In genomic region chr5:115377468-115378217, GRCh38 we compare ENCODE assay signal across 9 cellular contexts.
A peak's percentile ranks its signal among the peaks of the same experiment; 100 is the strongest.
DNase-seq lines count a peak whose midpoint lies in the region; ATAC-seq and TF ChIP-seq lines count a peak whose summit lies in the region.
"Had no signal": no experiment of that assay in that cellular context is flagged by ENCODE, and none has a peak within 500 bp of the region (broad histone marks: within the 10 kb centered on the region; RNA-seq: fewer than 3 reads in every experiment).

No MANE protein-coding gene starts in this region.

- CTCF ChIA-PET in Calu3 (lab: Charles Lee): interaction anchor here (0.6 to 4.0 kb wide), 7 partner anchors 45 to 210 kb away, joined by 3 to 51 read pairs (median 3); no protein-coding TSS in a partner anchor

- peak; percentile 30 for DNase-seq in Calu3
- DNase-seq in GM20000 (ENCODE audit: low spot score): peak; percentile 41
- peak; percentile 70 for DNase-seq in HS-5 (ENCODE audit: low read depth)
- no peak for DNase-seq in effector memory CD8-positive, alpha-beta T cell
- DNase-seq in psoas muscle: no peak
- no peak for DNase-seq in NCI-H1092 treated with DMSO at 0.1 percent for 48 hours (lab: John Stamatoyannopoulos, UW)
- DNase-seq in stimulated activated CD4-positive, alpha-beta T cell treated with anti-CD3 and anti-CD28 coated beads, Interleukin-4, amount 100 ng/mL, for 1 hour: no peak
- DNase-seq: upper lobe of left lung had no signal

- H3K27me3 ChIP-seq in psoas muscle (ENCODE audit: insufficient read depth in 3 of 3, low read length in 2 of 3): no peaks in the 10 kb centered on the region
- H3K27me3 ChIP-seq: upper lobe of left lung had no signal

- no peaks in the 10 kb centered on the region for H3K36me3 ChIP-seq in psoas muscle (ENCODE audit: insufficient read depth in 1 of 2, low read depth in 1 of 2)
- H3K36me3 ChIP-seq: upper lobe of left lung had no signal

- WGBS in psoas muscle, 3 donors: 30 to 52% (median 36%) methylated on average over 4 of the region's 4 CpGs

- peaks cover 47% of the 10 kb centered on the region for H3K4me1 ChIP-seq in psoas muscle

- TF ChIP-seq CTCF in Calu3 (IDR thresholded peaks at IDR 0.05; ENCODE audit: unreplicated experiment) (no peak), GM20000 (IDR thresholded peaks at IDR 0.05; ENCODE audit: extremely low read depth, missing control alignments) (no peak), psoas muscle (IDR thresholded peaks at IDR 0.05) (peak; percentile 50)

- H3K27me3 Mint-ChIP-seq in Calu3 (ENCODE audit: unreplicated experiment): no peaks in the 10 kb centered on the region
- H3K27me3 Mint-ChIP-seq in effector memory CD8-positive, alpha-beta T cell: no peaks in the 10 kb centered on the region

- TSS peak; percentile 43 for BruUV-seq in Calu3 (replicated peaks; lab: Mats Ljungman, UMichigan)

- H3K9me3 ChIP-seq in psoas muscle: no peaks in the 10 kb centered on the region
- H3K9me3 ChIP-seq: upper lobe of left lung had no signal

- intact Hi-C loops in Calu3 (cut with micrococcal nuclease; ENCODE audit: unreplicated experiment): loop anchor here (1.0 to 2.0 kb wide), 3 partner anchors 89 to 197 kb away; no protein-coding TSS in a partner anchor
- intact Hi-C loops in psoas muscle (cut with DNase I): loop anchor here (2.0 to 10.0 kb wide), 4 partner anchors 47 to 207 kb away; partner anchors contain the start of gene FEM1C (in 1 of the 2)

- no peak overlapping the region for H3K4me3 ChIP-seq in psoas muscle
- H3K4me3 ChIP-seq: upper lobe of left lung had no signal

- H3K4me3 Mint-ChIP-seq in Calu3 (ENCODE audit: low read depth, unreplicated experiment): peak overlapping the region; percentile 41
- H3K4me3 Mint-ChIP-seq in effector memory CD8-positive, alpha-beta T cell: no peak overlapping the region

- peak overlapping the region; percentile 80 for H3K27ac ChIP-seq in psoas muscle
- H3K27ac ChIP-seq: upper lobe of left lung had no signal

- ATAC-seq in effector memory CD8-positive, alpha-beta T cell (replicated peaks): peak; percentile 32
- ATAC-seq in psoas muscle: peak; percentile 41 to 76 (median 59)
- no peak for ATAC-seq in HG03354 (IDR thresholded peaks at IDR 0.05; ENCODE audit: poor library complexity, severe bottlenecking, unreplicated experiment)

- peaks cover 30% of the 10 kb centered on the region for H3K36me3 Mint-ChIP-seq in Calu3 (ENCODE audit: insufficient read depth, unreplicated experiment)
- no peaks in the 10 kb centered on the region for H3K36me3 Mint-ChIP-seq in effector memory CD8-positive, alpha-beta T cell (ENCODE audit: insufficient read depth)

- peak overlapping the region; percentile 95 for H3K27ac Mint-ChIP-seq in Calu3 (ENCODE audit: unreplicated experiment)
- H3K27ac Mint-ChIP-seq in effector memory CD8-positive, alpha-beta T cell: peak overlapping the region in 1 of 2 donors; percentile 45

- no peaks in the 10 kb centered on the region for H3K9me3 Mint-ChIP-seq in Calu3 (ENCODE audit: low read depth, unreplicated experiment)
- no peaks in the 10 kb centered on the region for H3K9me3 Mint-ChIP-seq in effector memory CD8-positive, alpha-beta T cell

- H3K4me1 Mint-ChIP-seq in Calu3 (ENCODE audit: low read depth, unreplicated experiment): peaks cover 59% of the 10 kb centered on the region
- H3K4me1 Mint-ChIP-seq in effector memory CD8-positive, alpha-beta T cell (ENCODE audit: low read depth in 2 of 2): peaks cover 0 to 4% of the 10 kb centered on the region in 2 donors

Comparison
In these comparisons a context has a peak if more than half of its experiments do, and no peak if none do; other contexts are left out.
1. DNase-seq: peak in Calu3 (single experiment), GM20000 (single experiment) and HS-5 (single experiment); none in effector memory CD8-positive, alpha-beta T cell (0 of 3), psoas muscle (0 of 2), NCI-H1092 treated with DMSO at 0.1 percent for 48 hours (single experiment) and stimulated activated CD4-positive, alpha-beta T cell treated with anti-CD3 and anti-CD28 coated beads, Interleukin-4, amount 100 ng/mL, for 1 hour (single experiment).